In genomic region chr1:25018110-25018470, GRCh38 we compare ENCODE assay signal across 16 cellular contexts.
A peak's percentile ranks its signal among the peaks of the same experiment; 100 is the strongest.
DNase-seq lines count a peak whose midpoint lies in the region; ATAC-seq, FAIRE-seq and TF ChIP-seq lines count a peak whose summit lies in the region.
"Had no signal": no experiment of that assay in that cellular context is flagged by ENCODE, and none has a peak within 500 bp of the region (broad histone marks: within the 10 kb centered on the region; RNA-seq: fewer than 3 reads in every experiment).

No MANE protein-coding gene starts in this region.

- CTCF ChIA-PET in activated CD4-positive, alpha-beta memory T cell treated with anti-CD3 and anti-CD28 coated beads, Interleukin-2, amount 10 ng/mL, durations not matched to agents 7 days and 5 days (lab: Charles Lee) = interaction anchor here (1.0 kb wide), 1 partner anchor 19 kb away, joined by 3 read pairs; no protein-coding TSS in a partner anchor

- H3K9me3 Mint-ChIP-seq in stimulated activated naive CD8-positive, alpha-beta T cell treated with anti-CD3 and anti-CD28 coated beads, Interleukin-15, Interleukin-2, amounts not matched to agents 100 ng/mL and 50 ng/mL, for 24 hours = no peaks in the 10 kb centered on the region
- H3K9me3 Mint-ChIP-seq in activated CD4-positive, alpha-beta memory T cell treated with anti-CD3 and anti-CD28 coated beads, Interleukin-2, amount 10 ng/mL, durations not matched to agents 7 days and 5 days = peaks cover 2% of the 10 kb centered on the region
- H3K9me3 Mint-ChIP-seq: WTC11 had no signal

- peak overlapping the region; percentile 85 for H3K27ac Mint-ChIP-seq in stimulated activated naive CD8-positive, alpha-beta T cell treated with anti-CD3 and anti-CD28 coated beads, Interleukin-15, Interleukin-2, amounts not matched to agents 100 ng/mL and 50 ng/mL, for 24 hours
- peak overlapping the region; percentile 72 for H3K27ac Mint-ChIP-seq in activated CD4-positive, alpha-beta memory T cell treated with anti-CD3 and anti-CD28 coated beads, Interleukin-2, amount 10 ng/mL, durations not matched to agents 7 days and 5 days

- TF ChIP-seq POLR2A in H54 (IDR thresholded peaks at IDR 0.05; ENCODE audit: low read depth, low read length) = no peak

- no peak for ATAC-seq in stimulated activated naive CD8-positive, alpha-beta T cell treated with anti-CD3 and anti-CD28 coated beads, Interleukin-15, Interleukin-2, amounts not matched to agents 100 U/mL and 50 U/mL, for 24 hours
- ATAC-seq in HG03565 (IDR thresholded peaks at IDR 0.05; ENCODE audit: unreplicated experiment) = no peak
- ATAC-seq: right cardiac atrium had no signal

- H3K27me3 Mint-ChIP-seq in stimulated activated naive CD8-positive, alpha-beta T cell treated with anti-CD3 and anti-CD28 coated beads, Interleukin-15, Interleukin-2, amounts not matched to agents 100 ng/mL and 50 ng/mL, for 24 hours = no peaks in the 10 kb centered on the region
- no peaks in the 10 kb centered on the region for H3K27me3 Mint-ChIP-seq in activated CD4-positive, alpha-beta memory T cell treated with anti-CD3 and anti-CD28 coated beads, Interleukin-2, amount 10 ng/mL, durations not matched to agents 7 days and 5 days

- H3K4me3 Mint-ChIP-seq in stimulated activated naive CD8-positive, alpha-beta T cell treated with anti-CD3 and anti-CD28 coated beads, Interleukin-15, Interleukin-2, amounts not matched to agents 100 ng/mL and 50 ng/mL, for 24 hours = no peak overlapping the region
- no peak overlapping the region for H3K4me3 Mint-ChIP-seq in activated CD4-positive, alpha-beta memory T cell treated with anti-CD3 and anti-CD28 coated beads, Interleukin-2, amount 10 ng/mL, durations not matched to agents 7 days and 5 days
- H3K4me3 Mint-ChIP-seq: WTC11 had no signal

- no peaks in the 10 kb centered on the region for H3K36me3 Mint-ChIP-seq in stimulated activated naive CD8-positive, alpha-beta T cell treated with anti-CD3 and anti-CD28 coated beads, Interleukin-15, Interleukin-2, amounts not matched to agents 100 ng/mL and 50 ng/mL, for 24 hours (ENCODE audit: low read depth)
- H3K36me3 Mint-ChIP-seq in activated CD4-positive, alpha-beta memory T cell treated with anti-CD3 and anti-CD28 coated beads, Interleukin-2, amount 10 ng/mL, durations not matched to agents 7 days and 5 days (ENCODE audit: low read depth) = no peaks in the 10 kb centered on the region
- H3K36me3 Mint-ChIP-seq: WTC11 had no signal

- FAIRE-seq in GM19239 (lab: Jason Lieb, UNC) (no peak), H54 (lab: Jason Lieb, UNC) (no peak)

- POLR2A ChIA-PET in activated CD4-positive, alpha-beta memory T cell treated with anti-CD3 and anti-CD28 coated beads, Interleukin-2, amount 10 ng/mL, durations not matched to agents 7 days and 5 days (lab: Charles Lee) = interaction anchor here (1.0 to 2.2 kb wide), 2 partner anchors 19 to 92 kb away, joined by 3 to 9 read pairs; no protein-coding TSS in a partner anchor

- DNase-seq in stimulated activated naive CD8-positive, alpha-beta T cell treated with anti-CD3 and anti-CD28 coated beads, Interleukin-15, Interleukin-2, amounts not matched to agents 100 U/mL and 50 U/mL, for 24 hours = no peak
- DNase-seq in activated CD4-positive, alpha-beta memory T cell treated with anti-CD3 and anti-CD28 coated beads, Interleukin-2, amount 10 ng/mL, durations not matched to agents 7 days and 5 days = no peak
- DNase-seq in fibroblast of gingiva (ENCODE audit: low read depth) (peak; percentile 27), NCI-H2227 (lab: John Stamatoyannopoulos, UW; ENCODE audit: unreplicated experiment) (no peak), GM19239 (ENCODE audit: insufficient read length, low spot score) (no peak), H54 (ENCODE audit: insufficient read length, low spot score) (no peak)
- DNase-seq: activated CD8-positive, alpha-beta memory T cell treated with anti-CD3 and anti-CD28 coated beads, Interleukin-2, amount 50 U/mL, for 48 hours; COR-L47; effector CD4-positive, alpha-beta T cell; hippocampal formation; NCI-H345; substantia nigra had no signal

- H3K4me1 Mint-ChIP-seq in stimulated activated naive CD8-positive, alpha-beta T cell treated with anti-CD3 and anti-CD28 coated beads, Interleukin-15, Interleukin-2, amounts not matched to agents 100 ng/mL and 50 ng/mL, for 24 hours (ENCODE audit: low read depth) = peaks cover 65% of the 10 kb centered on the region
- peaks cover 59% of the 10 kb centered on the region for H3K4me1 Mint-ChIP-seq in activated CD4-positive, alpha-beta memory T cell treated with anti-CD3 and anti-CD28 coated beads, Interleukin-2, amount 10 ng/mL, durations not matched to agents 7 days and 5 days
